Comparison of ENCODE assay signal across 1 cellular context in the genomic region with DNA sequence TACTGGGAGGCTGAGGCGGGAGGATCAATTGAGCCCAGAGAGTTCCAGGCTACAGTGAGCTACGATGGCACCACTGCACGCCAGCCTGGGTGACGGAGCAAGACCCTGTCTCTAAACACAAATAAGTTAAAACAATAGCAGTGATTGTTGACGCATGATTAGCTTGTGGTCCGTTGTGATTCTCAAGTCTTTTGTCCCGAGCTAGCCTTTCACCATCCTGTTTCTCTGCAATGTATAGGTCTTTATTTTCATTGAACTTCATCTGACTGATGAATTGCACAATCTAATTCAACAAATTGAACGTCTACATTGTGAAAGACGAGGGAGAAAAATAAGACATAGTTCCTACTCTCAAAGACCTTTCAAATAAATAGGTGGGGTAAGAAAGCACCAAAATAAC.
TF ChIP-seq lines count a peak whose summit lies in the region.

No MANE protein-coding gene starts in this region.

TF ChIP-seq in GM23338, 12 proteins besides CTCF, POLR2A, EP300 and RAD21 (continued from another document):
- TF ChIP-seq, protein P1, sequence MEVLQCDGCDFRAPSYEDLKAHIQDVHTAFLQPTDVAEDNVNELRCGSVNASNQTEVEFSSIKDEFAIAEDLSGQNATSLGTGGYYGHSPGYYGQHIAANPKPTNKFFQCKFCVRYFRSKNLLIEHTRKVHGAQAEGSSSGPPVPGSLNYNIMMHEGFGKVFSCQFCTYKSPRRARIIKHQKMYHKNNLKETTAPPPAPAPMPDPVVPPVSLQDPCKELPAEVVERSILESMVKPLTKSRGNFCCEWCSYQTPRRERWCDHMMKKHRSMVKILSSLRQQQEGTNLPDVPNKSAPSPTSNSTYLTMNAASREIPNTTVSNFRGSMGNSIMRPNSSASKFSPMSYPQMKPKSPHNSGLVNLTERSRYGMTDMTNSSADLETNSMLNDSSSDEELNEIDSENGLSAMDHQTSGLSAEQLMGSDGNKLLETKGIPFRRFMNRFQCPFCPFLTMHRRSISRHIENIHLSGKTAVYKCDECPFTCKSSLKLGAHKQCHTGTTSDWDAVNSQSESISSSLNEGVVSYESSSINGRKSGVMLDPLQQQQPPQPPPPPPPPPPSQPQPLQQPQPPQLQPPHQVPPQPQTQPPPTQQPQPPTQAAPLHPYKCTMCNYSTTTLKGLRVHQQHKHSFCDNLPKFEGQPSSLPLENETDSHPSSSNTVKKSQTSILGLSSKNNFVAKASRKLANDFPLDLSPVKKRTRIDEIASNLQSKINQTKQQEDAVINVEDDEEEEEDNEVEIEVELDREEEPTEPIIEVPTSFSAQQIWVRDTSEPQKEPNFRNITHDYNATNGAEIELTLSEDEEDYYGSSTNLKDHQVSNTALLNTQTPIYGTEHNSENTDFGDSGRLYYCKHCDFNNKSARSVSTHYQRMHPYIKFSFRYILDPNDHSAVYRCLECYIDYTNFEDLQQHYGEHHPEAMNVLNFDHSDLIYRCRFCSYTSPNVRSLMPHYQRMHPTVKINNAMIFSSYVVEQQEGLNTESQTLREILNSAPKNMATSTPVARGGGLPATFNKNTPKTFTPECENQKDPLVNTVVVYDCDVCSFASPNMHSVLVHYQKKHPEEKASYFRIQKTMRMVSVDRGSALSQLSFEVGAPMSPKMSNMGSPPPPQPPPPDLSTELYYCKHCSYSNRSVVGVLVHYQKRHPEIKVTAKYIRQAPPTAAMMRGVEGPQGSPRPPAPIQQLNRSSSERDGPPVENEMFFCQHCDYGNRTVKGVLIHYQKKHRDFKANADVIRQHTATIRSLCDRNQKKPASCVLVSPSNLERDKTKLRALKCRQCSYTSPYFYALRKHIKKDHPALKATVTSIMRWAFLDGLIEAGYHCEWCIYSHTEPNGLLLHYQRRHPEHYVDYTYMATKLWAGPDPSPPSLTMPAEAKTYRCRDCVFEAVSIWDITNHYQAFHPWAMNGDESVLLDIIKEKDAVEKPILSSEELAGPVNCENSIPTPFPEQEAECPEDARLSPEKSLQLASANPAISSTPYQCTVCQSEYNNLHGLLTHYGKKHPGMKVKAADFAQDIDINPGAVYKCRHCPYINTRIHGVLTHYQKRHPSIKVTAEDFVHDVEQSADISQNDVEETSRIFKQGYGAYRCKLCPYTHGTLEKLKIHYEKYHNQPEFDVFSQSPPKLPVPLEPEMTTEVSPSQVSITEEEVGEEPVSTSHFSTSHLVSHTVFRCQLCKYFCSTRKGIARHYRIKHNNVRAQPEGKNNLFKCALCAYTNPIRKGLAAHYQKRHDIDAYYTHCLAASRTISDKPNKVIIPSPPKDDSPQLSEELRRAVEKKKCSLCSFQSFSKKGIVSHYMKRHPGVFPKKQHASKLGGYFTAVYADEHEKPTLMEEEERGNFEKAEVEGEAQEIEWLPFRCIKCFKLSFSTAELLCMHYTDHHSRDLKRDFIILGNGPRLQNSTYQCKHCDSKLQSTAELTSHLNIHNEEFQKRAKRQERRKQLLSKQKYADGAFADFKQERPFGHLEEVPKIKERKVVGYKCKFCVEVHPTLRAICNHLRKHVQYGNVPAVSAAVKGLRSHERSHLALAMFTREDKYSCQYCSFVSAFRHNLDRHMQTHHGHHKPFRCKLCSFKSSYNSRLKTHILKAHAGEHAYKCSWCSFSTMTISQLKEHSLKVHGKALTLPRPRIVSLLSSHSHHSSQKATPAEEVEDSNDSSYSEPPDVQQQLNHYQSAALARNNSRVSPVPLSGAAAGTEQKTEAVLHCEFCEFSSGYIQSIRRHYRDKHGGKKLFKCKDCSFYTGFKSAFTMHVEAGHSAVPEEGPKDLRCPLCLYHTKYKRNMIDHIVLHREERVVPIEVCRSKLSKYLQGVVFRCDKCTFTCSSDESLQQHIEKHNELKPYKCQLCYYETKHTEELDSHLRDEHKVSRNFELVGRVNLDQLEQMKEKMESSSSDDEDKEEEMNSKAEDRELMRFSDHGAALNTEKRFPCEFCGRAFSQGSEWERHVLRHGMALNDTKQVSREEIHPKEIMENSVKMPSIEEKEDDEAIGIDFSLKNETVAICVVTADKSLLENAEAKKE (CRISPR knock-in tag; IDR thresholded peaks at IDR 0.05): no peak
- TF ChIP-seq, protein P2, sequence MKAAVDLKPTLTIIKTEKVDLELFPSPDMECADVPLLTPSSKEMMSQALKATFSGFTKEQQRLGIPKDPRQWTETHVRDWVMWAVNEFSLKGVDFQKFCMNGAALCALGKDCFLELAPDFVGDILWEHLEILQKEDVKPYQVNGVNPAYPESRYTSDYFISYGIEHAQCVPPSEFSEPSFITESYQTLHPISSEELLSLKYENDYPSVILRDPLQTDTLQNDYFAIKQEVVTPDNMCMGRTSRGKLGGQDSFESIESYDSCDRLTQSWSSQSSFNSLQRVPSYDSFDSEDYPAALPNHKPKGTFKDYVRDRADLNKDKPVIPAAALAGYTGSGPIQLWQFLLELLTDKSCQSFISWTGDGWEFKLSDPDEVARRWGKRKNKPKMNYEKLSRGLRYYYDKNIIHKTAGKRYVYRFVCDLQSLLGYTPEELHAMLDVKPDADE (IDR thresholded peaks at IDR 0.05): no peak
- TF ChIP-seq POLR2AphosphoS5 (IDR thresholded peaks at IDR 0.05; ENCODE audit: low read depth) (no peak), EZH2 (IDR thresholded peaks at IDR 0.05; ENCODE audit: low read depth, unreplicated experiment) (no peak), JUNB (IDR thresholded peaks at IDR 0.05; ENCODE audit: unreplicated experiment) (no peak), ZNF114 (CRISPR knock-in tag; IDR thresholded peaks at IDR 0.05) (no peak), EZH2phosphoT487 (IDR thresholded peaks at IDR 0.05; ENCODE audit: unreplicated experiment) (no peak), ZNF331 (CRISPR knock-in tag; IDR thresholded peaks at IDR 0.05; ENCODE audit: low read depth) (no peak), STAT1 (IDR thresholded peaks at IDR 0.05; ENCODE audit: unreplicated experiment) (no peak), CREB1 (CRISPR knock-in tag; IDR thresholded peaks at IDR 0.05; ENCODE audit: low read depth) (no peak), NANOG (IDR thresholded peaks at IDR 0.05; ENCODE audit: borderline replicate concordance) (no peak)
